In the genomic region with DNA sequence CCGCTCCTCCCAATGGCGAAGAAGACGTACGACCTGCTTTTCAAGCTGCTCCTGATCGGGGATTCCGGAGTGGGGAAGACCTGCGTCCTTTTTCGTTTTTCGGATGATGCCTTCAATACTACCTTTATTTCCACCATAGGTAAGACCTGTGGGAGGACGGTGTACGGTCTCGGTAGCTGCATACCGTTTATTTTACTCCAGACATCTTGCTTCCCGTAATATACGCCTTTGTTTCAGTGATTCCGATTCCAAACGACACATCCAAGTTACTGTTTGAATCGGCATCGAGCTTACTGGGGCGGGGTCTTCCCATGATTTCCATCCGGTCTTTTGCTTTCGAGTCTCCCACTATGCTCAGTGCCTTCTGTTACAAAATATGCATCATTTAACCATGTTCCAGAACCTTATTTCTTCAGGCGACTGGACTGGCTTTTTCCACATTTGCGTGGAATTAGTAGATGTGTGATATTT, we compare ENCODE assay signal across 8 cellular contexts. TPM values are rescaled to one million over a fixed set of nuclear protein-coding genes. Genes with fewer than 3 reads are reported as not detected.
DNase-seq lines count a peak whose midpoint lies in the region; ATAC-seq, FAIRE-seq and TF ChIP-seq lines count a peak whose summit lies in the region.

No MANE protein-coding gene starts in this region.

- H3K4me2 ChIP-seq in Loucy (ENCODE audit: low read depth, low read length, poor library complexity, severe bottlenecking) (peak overlapping the region; percentile 95), GM12878 (ENCODE audit: control insufficient read depth, insufficient read depth) (peak overlapping the region; percentile 5; the same call in 1 of the 2 replicates)

- under 1% methylated on average over 24 of the region's 24 CpGs for WGBS in GM12878 (ENCODE audit: insufficient coverage, insufficient replicate concordance, low lambda C conversion rate, missing lambda C conversion rate)
- 0% methylated on average over 23 of the region's 24 CpGs for WGBS in right lobe of liver (ENCODE audit: insufficient coverage, low coverage, low lambda C conversion rate, missing lambda C conversion rate)
- 0% methylated on average over 24 of the region's 24 CpGs for WGBS in thyroid gland, 2 donors

- no peaks in the 10 kb centered on the region for H3K9me3 Mint-ChIP-seq in Calu3 (ENCODE audit: low read depth, unreplicated experiment)

- POLR2A ChIA-PET in GM12878 (lab: Charles Lee), result interaction anchor here (0.5 to 2.8 kb wide), 9 partner anchors 8 to 311 kb away, joined by 3 to 11 read pairs (median 6); a partner anchor contains a TSS

- H3F3A ChIP-seq in Loucy (ENCODE audit: low read depth), result no peaks in the 10 kb centered on the region

- FAIRE-seq in GM12878 (lab: Jason Lieb, UNC), result no peak

- peak overlapping the region; percentile 89 for H3K9ac ChIP-seq in Loucy (ENCODE audit: low read depth, low read length, poor library complexity, severe bottlenecking)
- H3K9ac ChIP-seq in GM12878 (ENCODE audit: control insufficient read depth, insufficient read depth, low read length), result peak overlapping the region; percentile 89

- H3K4me1 ChIP-seq in Loucy (ENCODE audit: insufficient read depth, low read length, poor library complexity, severe bottlenecking) (peaks cover 10% of the 10 kb centered on the region), GM12878 (ENCODE audit: control insufficient read depth, insufficient read depth, low read length) (peaks cover 3% of the 10 kb centered on the region; the same call in 1 of the 2 replicates), right lobe of liver (peaks cover 0 to 18% (median 6%) of the 10 kb centered on the region in 4 donors), thyroid gland (peaks cover 14 to 28% of the 10 kb centered on the region in 2 donors)

- H3K27ac Mint-ChIP-seq in Calu3 (ENCODE audit: unreplicated experiment), result peak overlapping the region; percentile 68

- H3K36me3 ChIP-seq in Loucy (ENCODE audit: insufficient read depth, low read length) (no peaks in the 10 kb centered on the region), GM12878 (ENCODE audit: control insufficient read depth in 2 of 2, insufficient read depth in 2 of 2, low read length in 1 of 2) (peaks cover 0 to 2% of the 10 kb centered on the region in 2 experiments; a peak in 1 of 4 replicates), right lobe of liver (no peaks in the 10 kb centered on the region), thyroid gland (no peaks in the 10 kb centered on the region)

- H3K27ac ChIP-seq in GM12878 (ENCODE audit: control insufficient read depth, insufficient read depth), result peak overlapping the region; percentile 95
- H3K27ac ChIP-seq in right lobe of liver, result peak overlapping the region; percentile 85 to 92 (median 92)
- H3K27ac ChIP-seq in thyroid gland, result peak overlapping the region in 2 of 3 donors; percentile 82 to 97

- H3K27me3 ChIP-seq in Loucy (ENCODE audit: insufficient read depth, low read length, poor library complexity, severe bottlenecking) (no peaks in the 10 kb centered on the region), GM12878 (replicated peaks in 1 of 2; ENCODE audit: control insufficient read depth in 2 of 2, insufficient read depth in 2 of 2, low read length in 1 of 2) (no peaks in the 10 kb centered on the region), right lobe of liver (no peaks in the 10 kb centered on the region), thyroid gland (no peaks in the 10 kb centered on the region)

- 0 out of 2 replicates have a peak overlapping the region, but pooled peaks have one; percentile 74 for H2AFZ ChIP-seq in Loucy (ENCODE audit: low read length)
- peak overlapping the region; percentile 80 for H2AFZ ChIP-seq in GM12878 (ENCODE audit: control insufficient read depth, low read depth, low read length)

- CTCF ChIA-PET in Calu3 (lab: Charles Lee), result interaction anchor here (1.1 to 4.3 kb wide), 7 partner anchors 16 to 43 kb away, joined by 3 to 19 read pairs (median 5); no protein-coding TSS in a partner anchor
- CTCF ChIA-PET in GM12878 (lab: Yijun Ruan, JAX), result interaction anchor here (0.6 to 2.0 kb wide), 10 partner anchors 29 to 281 kb away, joined by 3 to 10 read pairs (median 4); no protein-coding TSS in a partner anchor

- H3K4me3 Mint-ChIP-seq in Calu3 (ENCODE audit: low read depth, unreplicated experiment), result peak overlapping the region; percentile 77

- H3K4me1 Mint-ChIP-seq in Calu3 (ENCODE audit: low read depth, unreplicated experiment), result peaks cover 13% of the 10 kb centered on the region

- BruUV-seq in Calu3 (replicated peaks; lab: Mats Ljungman, UMichigan), result no TSS peak
- no TSS peak for BruUV-seq in GM12878 (replicated peaks; lab: Mats Ljungman, UMichigan)

- intact Hi-C loops in Calu3 (cut with micrococcal nuclease; ENCODE audit: unreplicated experiment) (loop anchor here (5.0 kb wide), 2 partner anchors 37 to 38 kb away; no protein-coding TSS in a partner anchor), GM12878 (cut with micrococcal nuclease; ENCODE audit: unreplicated experiment) (no loop called here), right lobe of liver (cut with DNase I) (no loop called here), thyroid gland (cut with DNase I) (no loop called here)

- ATAC-seq in GM12878 (peak; percentile 4), right lobe of liver (no peak)

- TF ChIP-seq CTCF in Calu3 (IDR thresholded peaks at IDR 0.05; ENCODE audit: unreplicated experiment) (no peak), Loucy (conservative IDR thresholded peaks at IDR 0.05; ENCODE audit: low read length) (no peak), GM12878 (IDR thresholded peaks at IDR 0.05 in 2 of 3, conservative IDR thresholded peaks at IDR 0.05 in 1 of 3; ENCODE audit: control insufficient read depth in 2 of 3, extremely low read depth in 1 of 3, insufficient read depth in 1 of 3, low read depth in 3 of 3, low read length in 3 of 3) (no peak), right lobe of liver (IDR thresholded peaks at IDR 0.05) (no peak), thyroid gland (IDR thresholded peaks at IDR 0.05) (no peak)

- in situ Hi-C loops in GM12878 (cut with MboI), result no loop called here

- H3K9me3 ChIP-seq in Loucy (ENCODE audit: insufficient read depth, low read depth, low read length) (no peaks in the 10 kb centered on the region), GM12878 (replicated peaks; ENCODE audit: control insufficient read depth, insufficient read depth, low read length) (no peaks in the 10 kb centered on the region), right lobe of liver (no peaks in the 10 kb centered on the region), thyroid gland (no peaks in the 10 kb centered on the region)

- H3K9me2 ChIP-seq in Loucy (replicated peaks; ENCODE audit: low read depth, low read length), result no peaks in the 10 kb centered on the region

- TF ChIP-seq POLR2A in GM12878 (IDR thresholded peaks at IDR 0.05; ENCODE audit: low read depth, low read length), result no peak
- no peak for TF ChIP-seq POLR2A in right lobe of liver (IDR thresholded peaks at IDR 0.05)
- no peak for TF ChIP-seq POLR2A in thyroid gland (IDR thresholded peaks at IDR 0.05)

- RAD21 ChIA-PET in GM12878 (lab: Charles Lee; ENCODE audit: unreplicated experiment), result interaction anchor here (1.0 to 2.0 kb wide), 7 partner anchors 34 to 1448 kb away, joined by 3 to 6 read pairs (median 4); no protein-coding TSS in a partner anchor

- H4K20me1 ChIP-seq in Loucy (ENCODE audit: insufficient read depth, low read length, poor library complexity, severe bottlenecking) (peaks cover 52% of the 10 kb centered on the region), GM12878 (ENCODE audit: control insufficient read depth, insufficient read depth) (peaks cover 7% of the 10 kb centered on the region; the same call in 1 of the 2 replicates)

- no peak for DNase-seq in Calu3
- no peak for DNase-seq in GM12878 (ENCODE audit: low read depth, low spot score)
- DNase-seq in right lobe of liver, result no peak
- no peak for DNase-seq in thyroid gland
- DNase-seq in NOMO-1 (lab: John Stamatoyannopoulos, UW; ENCODE audit: unreplicated experiment in 2 of 2), result no peak
- DNase-seq in KG1 (lab: John Stamatoyannopoulos, UW), result no peak
- no peak for DNase-seq in hepatic stellate cell (ENCODE audit: low spot score)

- no peak for TF ChIP-seq EP300 in GM12878 (IDR thresholded peaks at IDR 0.05; ENCODE audit: borderline replicate concordance in 1 of 2, control insufficient read depth in 1 of 2, low read depth in 2 of 2, low read length in 2 of 2)

- peaks cover 68% of the 10 kb centered on the region for H3K36me3 Mint-ChIP-seq in Calu3 (ENCODE audit: insufficient read depth, unreplicated experiment)

- H3K27me3 Mint-ChIP-seq in Calu3 (ENCODE audit: unreplicated experiment), result no peaks in the 10 kb centered on the region

- no peak for TF ChIP-seq RAD21 in GM12878 (IDR thresholded peaks at IDR 0.05; ENCODE audit: insufficient read depth, low read depth, low read length)

- SMC1A ChIA-PET in GM12878 (lab: Charles Lee; ENCODE audit: uncharacterized antibody, unreplicated experiment), result interaction anchor here (0.7 to 2.7 kb wide), 12 partner anchors 11 to 181 kb away, joined by 3 to 11 read pairs (median 5); no protein-coding TSS in a partner anchor

- H3K4me3 ChIP-seq in Loucy (ENCODE audit: low read length, poor library complexity, severe bottlenecking) (peak overlapping the region; percentile 93), GM12878 (peak overlapping the region; percentile 98), right lobe of liver (peak overlapping the region; percentile 80 to 94 (median 84)), thyroid gland (replicated peaks in 1 of 3) (peak overlapping the region; percentile 49 to 96 (median 72))

- H3K79me2 ChIP-seq in Loucy (ENCODE audit: insufficient read depth, low read length), result peaks cover 56% of the 10 kb centered on the region
- peaks cover 55% of the 10 kb centered on the region for H3K79me2 ChIP-seq in GM12878 (ENCODE audit: control insufficient read depth, insufficient read depth, low read length)

RNA-seq across cellular contexts. Expression of a gene that starts 0.7 kb away (rescaled TPM):
- total RNA-seq in Calu3 (2022) (149 and 157 TPM in 2 replicates), GM12878 (2014; rRNA removed) (42.5 and 45.1 TPM in 2 replicates), GM12878 (2014; rRNA removed; fragmentation: Illumina TruSeq; extraction: Trizol) (70.1 and 71.1 TPM in 2 replicates), GM12878 (2021) (87.5 and 88.9 TPM in 2 replicates), right lobe of liver (10 to 100 TPM; 41.6 to 95.1 (median 70.6) TPM), thyroid gland (100 to 1,000 TPM in 3 of 4 donors, 10 to 100 TPM in 1; 89.5 to 140 (median 134) TPM)
- 96.9 and 119 TPM in 2 replicates for total RNA-seq in GM12878 (2013; cell fraction: nucleolus; rRNA removed)
- polyA plus RNA-seq in GM12878 (2011; ENCODE audit: low read depth), result 17.1 TPM
- polyA plus RNA-seq in GM12878 (2011; rRNA removed) (108 and 190 TPM in 2 replicates), GM12878 (2014; fragmentation: Illumina TruSeq; extraction: Trizol) (84.0 and 138 TPM in 2 replicates), GM12878 (2014; fragmentation: Nextera tagmentation; extraction: Ambion mirVana) (10 to 100 TPM; 13.3 to 24.8 TPM), GM12878 (2014; rRNA removed) (44.2 and 79.9 TPM in 2 replicates), GM12878 (2016; fragmentation: Nextera tagmentation; extraction: Ambion mirVana) (100 to 1,000 TPM; 108 to 109 TPM)
- polyA plus RNA-seq in GM12878 (2011; cell fraction: cytosol; rRNA removed), result 42.2 and 49.8 TPM in 2 replicates
- polyA plus RNA-seq in GM12878 (2011; cell fraction: nucleus; rRNA removed), result 28.6 and 41.9 TPM in 2 replicates
- 31.0 and 49.6 TPM in 2 replicates for polyA plus RNA-seq in GM12878 (2012)
- 43.9 and 62.6 TPM in 2 replicates for polyA minus RNA-seq in GM12878 (2011; rRNA and poly(A)+ RNA removed)
- 34.2 and 46.3 TPM in 2 replicates for polyA minus RNA-seq in GM12878 (2011; cell fraction: cytosol; rRNA and poly(A)+ RNA removed)
- 22.2 and 40.9 TPM in 2 replicates for polyA minus RNA-seq in GM12878 (2011; cell fraction: nucleus; rRNA and poly(A)+ RNA removed)

RNA-seq across cellular contexts. Expression of a gene that starts 52.3 kb away (rescaled TPM):
- total RNA-seq in Calu3 (2022) (3.6 and 4.2 TPM in 2 replicates), GM12878 (2014; rRNA removed) (0.28 and 0.54 TPM in 2 replicates), GM12878 (2014; rRNA removed; fragmentation: Illumina TruSeq; extraction: Trizol) (0.22 and 0.28 TPM in 2 replicates), GM12878 (2021) (0.62 and 0.88 TPM in 2 replicates), right lobe of liver (1 to 10 TPM in 3 of 6 experiments, under 1 TPM in 3; 0.88 to 2.2 (median 1.0) TPM), thyroid gland (10 to 100 TPM in 3 of 4 donors, 1 to 10 TPM in 1; 9.9 to 13.8 (median 11.7) TPM)
- total RNA-seq in GM12878 (2013; cell fraction: nucleolus; rRNA removed), result 2.1 and 3.1 TPM in 2 replicates
- 0.96 TPM for polyA plus RNA-seq in GM12878 (2011; ENCODE audit: low read depth)
- polyA plus RNA-seq in GM12878 (2011; rRNA removed) (0.20 and 0.48 TPM in 2 replicates), GM12878 (2014; fragmentation: Illumina TruSeq; extraction: Trizol) (0.29 and 0.51 TPM in 2 replicates), GM12878 (2014; fragmentation: Nextera tagmentation; extraction: Ambion mirVana) (under 1 TPM; 0.10 to 0.16 TPM), GM12878 (2014; rRNA removed) (0.45 and 1.3 TPM in 2 replicates), GM12878 (2016; fragmentation: Nextera tagmentation; extraction: Ambion mirVana) (under 1 TPM; 0.56 to 0.63 TPM)
- 0.33 and 0.70 TPM in 2 replicates for polyA plus RNA-seq in GM12878 (2011; cell fraction: cytosol; rRNA removed)
- polyA plus RNA-seq in GM12878 (2011; cell fraction: nucleus; rRNA removed), result 0.28 and 0.33 TPM in 2 replicates
- polyA plus RNA-seq in GM12878 (2012), result 0.73 and 0.94 TPM in 2 replicates
- polyA minus RNA-seq in GM12878 (2011; rRNA and poly(A)+ RNA removed), result 0.44 and 0.77 TPM in 2 replicates
- polyA minus RNA-seq in GM12878 (2011; cell fraction: cytosol; rRNA and poly(A)+ RNA removed), result 0.21 and 0.40 TPM in 2 replicates
- polyA minus RNA-seq in GM12878 (2011; cell fraction: nucleus; rRNA and poly(A)+ RNA removed), result 0.60 and 1.3 TPM in 2 replicates
